ENCODE assay signal across 15 cellular contexts in the genomic region with DNA sequence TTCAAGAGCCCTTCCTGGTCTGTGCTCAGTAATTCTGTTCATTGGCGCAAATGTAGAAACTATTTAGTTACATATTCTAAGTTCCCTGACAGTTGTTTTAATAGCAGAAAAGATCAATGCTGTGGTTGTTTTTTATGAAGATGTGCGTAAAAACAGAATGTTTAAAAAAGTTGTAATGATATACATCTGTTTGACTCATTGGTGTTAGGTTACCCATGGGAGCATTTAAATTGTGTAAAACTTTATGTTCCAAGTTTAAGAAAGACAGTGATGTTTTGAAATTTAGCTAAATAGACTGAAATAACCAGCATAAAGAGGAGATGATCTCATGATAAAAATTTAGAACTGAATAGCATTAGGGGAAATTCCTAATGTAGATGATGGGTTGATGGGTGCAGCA. TPM values are rescaled to one million over a fixed set of nuclear protein-coding genes. Genes with fewer than 3 reads are reported as not detected.
DNase-seq lines count a peak whose midpoint lies in the region; ATAC-seq and TF ChIP-seq lines count a peak whose summit lies in the region.
"Had no signal": no experiment of that assay in that cellular context is flagged by ENCODE, and none has a peak within 500 bp of the region (broad histone marks: within the 10 kb centered on the region; RNA-seq: fewer than 3 reads in every experiment).

No MANE protein-coding gene starts in this region.

- DNase-seq in DND-41 (no peak), body of pancreas (no peak), glutamatergic neuron (no peak), tibial artery (no peak), HFFc6 (no peak)
- no peak for DNase-seq in stimulated activated naive CD4-positive, alpha-beta T cell treated with Interleukin-2 at 50 U/mL for 16 hours (lab: John Stamatoyannopoulos, UW)
- DNase-seq: HCEC 1CT, NCI-H1436, NCI-H1930 had no signal

- intact Hi-C loops in body of pancreas (cut with DNase I) (no loop called here), tibial artery (cut with DNase I; ENCODE audit: low total_unique reads) (no loop called here)

- H3K36me3 Mint-ChIP-seq in glutamatergic neuron (ENCODE audit: unreplicated experiment) (no peaks in the 10 kb centered on the region), HFFc6 (ENCODE audit: low read depth) (no peaks in the 10 kb centered on the region)

- 22 to 42% methylated on average over 2 of the region's 2 CpGs for WGBS in body of pancreas, 2 donors

- peak overlapping the region; percentile 99 for H3K4me3 Mint-ChIP-seq in glutamatergic neuron (ENCODE audit: unreplicated experiment)
- no peak overlapping the region for H3K4me3 Mint-ChIP-seq in HFFc6
- H3K4me3 Mint-ChIP-seq: GM23338 had no signal

- ATAC-seq in DND-41 (ENCODE audit: insufficient read depth, low read depth) = no peak
- no peak for ATAC-seq in body of pancreas
- ATAC-seq in HG03460 (IDR thresholded peaks at IDR 0.05; ENCODE audit: unreplicated experiment) = no peak
- ATAC-seq: A549, GM23338, HepG2, Panc1 had no signal

- H3K9me3 Mint-ChIP-seq in glutamatergic neuron (ENCODE audit: unreplicated experiment) (peaks cover 25% of the 10 kb centered on the region), HFFc6 (no peaks in the 10 kb centered on the region)
- H3K9me3 Mint-ChIP-seq: GM23338 had no signal

- H3K27ac Mint-ChIP-seq in glutamatergic neuron (ENCODE audit: unreplicated experiment) = no peak overlapping the region
- no peak overlapping the region for H3K27ac Mint-ChIP-seq in HFFc6
- H3K27ac Mint-ChIP-seq: GM23338 had no signal

- peak overlapping the region; percentile 78 for H3K4me2 ChIP-seq in DND-41 (ENCODE audit: insufficient read depth, low read length)
- H3K4me2 ChIP-seq: A549, GM23338 had no signal

- H3K4me1 ChIP-seq in DND-41 (ENCODE audit: insufficient read depth, low read length) = peaks cover 75% of the 10 kb centered on the region
- peaks cover 69% of the 10 kb centered on the region for H3K4me1 ChIP-seq in body of pancreas
- peaks cover 0 to 55% (median 42%) of the 10 kb centered on the region in 4 donors for H3K4me1 ChIP-seq in tibial artery

- H3K9me3 ChIP-seq in DND-41 (ENCODE audit: insufficient read depth, low read length, severe bottlenecking) (no peaks in the 10 kb centered on the region), body of pancreas (no peaks in the 10 kb centered on the region), tibial artery (no peaks in the 10 kb centered on the region)
- H3K9me3 ChIP-seq: A549, SJSA1 had no signal

- no peaks in the 10 kb centered on the region for H3K27me3 ChIP-seq in DND-41 (ENCODE audit: insufficient read depth, low read length, poor library complexity)
- H3K27me3 ChIP-seq in body of pancreas = no peaks in the 10 kb centered on the region
- H3K27me3 ChIP-seq in tibial artery = no peaks in the 10 kb centered on the region
- H3K27me3 ChIP-seq: SJSA1 had no signal

- H3K36me3 ChIP-seq in DND-41 (ENCODE audit: insufficient read depth, low read length) (peaks cover 20% of the 10 kb centered on the region; the same call in 1 of the 2 replicates), body of pancreas (replicated peaks in 1 of 2; ENCODE audit: insufficient read depth in 1 of 2, low read depth in 2 of 2) (no peaks in the 10 kb centered on the region), tibial artery (peaks cover 0 to 4% (median 0%) of the 10 kb centered on the region in 3 donors)

- H3K79me2 ChIP-seq in DND-41 (ENCODE audit: insufficient read depth, low read length) = peaks cover 84% of the 10 kb centered on the region

- peaks cover 51% of the 10 kb centered on the region for H3K4me1 Mint-ChIP-seq in glutamatergic neuron (ENCODE audit: low read depth, unreplicated experiment)
- peaks cover 53% of the 10 kb centered on the region for H3K4me1 Mint-ChIP-seq in HFFc6 (ENCODE audit: low read depth)

- TF ChIP-seq CTCF in DND-41 (IDR thresholded peaks at IDR 0.05; ENCODE audit: borderline replicate concordance, extremely low read depth, low read length, poor library complexity, severe bottlenecking) = no peak
- TF ChIP-seq CTCF in body of pancreas (IDR thresholded peaks at IDR 0.05) = no peak
- TF ChIP-seq CTCF in glutamatergic neuron (IDR thresholded peaks at IDR 0.05; ENCODE audit: partially characterized antibody, unreplicated experiment) = no peak
- TF ChIP-seq CTCF in tibial artery (IDR thresholded peaks at IDR 0.05) = no peak
- no peak for TF ChIP-seq CTCF in HFFc6 (IDR thresholded peaks at IDR 0.05)

- H3K4me3 ChIP-seq in DND-41 (ENCODE audit: low read depth in 1 of 2, low read length in 2 of 2) (peak overlapping the region in 1 of 2 experiments; percentile 63; a peak in 2 of 4 replicates), body of pancreas (no peak overlapping the region), tibial artery (no peak overlapping the region)
- H3K4me3 ChIP-seq: A549, GM23338, SJSA1 had no signal

- H3K27me3 Mint-ChIP-seq in glutamatergic neuron (ENCODE audit: unreplicated experiment) (peaks cover 13% of the 10 kb centered on the region), HFFc6 (ENCODE audit: insufficient read depth) (peaks cover 2% of the 10 kb centered on the region; the same call in 1 of the 2 replicates)

- TF ChIP-seq POLR2A in body of pancreas (IDR thresholded peaks at IDR 0.05) = no peak

- H3K27ac ChIP-seq in DND-41 (ENCODE audit: low read length) (peak overlapping the region; percentile 10), body of pancreas (peak overlapping the region; percentile 5 to 98 (median 97)), tibial artery (peak overlapping the region; percentile 37 to 95)
- H3K27ac ChIP-seq: A549, SJSA1 had no signal

- H4K20me1 ChIP-seq in DND-41 (ENCODE audit: insufficient read depth, low read length) = peaks cover 70% of the 10 kb centered on the region

- no peak overlapping the region for H2AFZ ChIP-seq in DND-41 (ENCODE audit: low read depth, low read length)
- H2AFZ ChIP-seq: GM23338 had no signal

- H3K9ac ChIP-seq in DND-41 (ENCODE audit: low read depth, low read length) = peak overlapping the region; percentile 91; the same call in 1 of the 2 replicates

RNA-seq across cellular contexts. Expression of a gene that starts 3.6 kb away (rescaled TPM):
- total RNA-seq in body of pancreas = 10 to 100 TPM; 31.6 to 41.8 TPM
- total RNA-seq in glutamatergic neuron (ENCODE audit: unreplicated experiment) = 158 TPM
- total RNA-seq in HFFc6 (2021; fragmentation: NEBNext Ultra II Directional; extraction: Animal tissue kit (Norgen Biotek cat#: 25700)) = 1 to 10 TPM in 5 of 6 experiments, under 1 TPM in 1; 0.69 to 5.9 (median 4.6) TPM
- total RNA-seq: HepG2 had no signal

Comparison
In these comparisons a context has a peak if more than half of its experiments do, and no peak if none do; other contexts are left out.
1. H3K27ac ChIP-seq: peak in every context shown above with its lines; median percentile 97 in body of pancreas; 66 in tibial artery; 10 in DND-41.
2. RNA of a gene that starts 3.6 kb away (total RNA-seq): 158 TPM in glutamatergic neuron (single experiment) and 31.6 to 41.8 TPM in body of pancreas; 0.69 to 5.9 TPM in HFFc6; every median in the first group is over 4 times any median in the second.